1 cellular context compared by ENCODE assay signal in genomic region chr1:15543589-15544568, GRCh38.
TF ChIP-seq lines count a peak whose summit lies in the region.

No MANE protein-coding gene starts in this region.

TF ChIP-seq in SK-N-SH, 30 proteins besides CTCF, POLR2A, EP300 and RAD21 (continued from another document):
- TF ChIP-seq PBX3 (IDR thresholded peaks at IDR 0.05) (peak; percentile 21; the same call in 1 of the 2 replicates), EZH2phosphoT487 (IDR thresholded peaks at IDR 0.05; ENCODE audit: borderline replicate concordance, low read depth) (no peak), FOXJ3 (CRISPR knock-in tag; IDR thresholded peaks at IDR 0.05) (no peak), IRF3 (IDR thresholded peaks at IDR 0.05; ENCODE audit: low read depth, low read length) (no peak), FOSL2 (IDR thresholded peaks at IDR 0.05; ENCODE audit: borderline replicate concordance, low read depth) (peak; percentile 10; the same call in 1 of the 2 replicates), MAX (IDR thresholded peaks at IDR 0.05; ENCODE audit: low read depth) (no peak), USF2 (IDR thresholded peaks at IDR 0.05; ENCODE audit: borderline replicate concordance, low read depth, low read length) (no peak), NRF1 (IDR thresholded peaks at IDR 0.05; ENCODE audit: low read depth, low read length) (no peak), YY1 (IDR thresholded peaks at IDR 0.05; ENCODE audit: low read depth) (no peak), SIN3A (IDR thresholded peaks at IDR 0.05; ENCODE audit: borderline replicate concordance, low read depth, low read length) (no peak), SMC3 (IDR thresholded peaks at IDR 0.05; ENCODE audit: low read depth, low read length) (no peak)
